In the genomic region with DNA sequence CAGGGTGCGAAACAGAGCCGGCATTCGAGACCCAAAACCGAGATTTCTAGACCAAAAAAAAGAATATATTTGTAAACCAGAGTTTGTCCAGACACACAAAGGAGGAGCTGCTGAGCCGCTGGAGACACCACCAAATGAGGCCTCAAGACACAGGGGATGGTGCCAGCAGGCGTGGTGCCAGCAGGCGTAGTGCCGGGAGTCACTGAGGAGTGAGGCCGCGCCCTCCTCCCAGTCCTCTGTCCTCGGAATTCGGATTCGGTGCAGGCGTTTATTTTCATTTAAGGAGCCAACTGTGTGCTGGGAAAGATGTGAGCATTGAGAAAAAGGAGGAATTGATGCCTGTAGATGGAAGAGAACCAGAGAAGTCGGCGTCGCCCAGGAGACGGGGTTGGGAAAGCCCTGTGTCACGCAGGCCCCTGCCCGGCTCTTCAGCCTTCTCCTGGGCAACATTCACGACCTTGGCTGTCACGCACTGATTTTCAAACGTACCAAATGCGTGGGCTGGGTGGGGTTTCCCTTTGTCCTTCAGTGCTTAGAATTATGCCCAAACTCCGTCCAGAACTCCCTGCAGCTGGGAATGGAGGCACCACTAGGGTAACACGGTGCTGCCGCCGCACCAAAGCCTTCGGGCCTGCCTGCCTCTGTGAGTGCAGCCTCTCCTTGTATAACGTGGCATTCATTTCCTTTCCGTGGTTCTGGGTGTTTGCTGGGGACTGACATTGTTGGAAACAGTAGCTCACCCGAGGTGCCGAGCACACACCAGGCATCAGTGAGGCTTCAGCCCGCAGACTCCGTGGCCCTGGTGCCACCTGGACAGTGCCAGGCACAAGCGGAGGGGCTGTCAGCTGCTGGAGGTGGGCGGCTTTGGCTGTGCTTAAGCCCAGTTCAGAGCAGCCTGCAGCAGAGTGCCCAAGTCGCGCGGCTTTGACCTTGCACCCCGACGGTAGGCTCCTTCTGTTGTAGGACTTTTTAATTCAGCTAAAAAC, we compare ENCODE assay signal across 12 cellular contexts. TPM values are rescaled to one million over a fixed set of nuclear protein-coding genes. Genes with fewer than 3 reads are reported as not detected.
DNase-seq lines count a peak whose midpoint lies in the region; ATAC-seq and TF ChIP-seq lines count a peak whose summit lies in the region.
"Had no signal": no experiment of that assay in that cellular context is flagged by ENCODE, and none has a peak within 500 bp of the region (broad histone marks: within the 10 kb centered on the region; RNA-seq: fewer than 3 reads in every experiment).

No MANE protein-coding gene starts in this region.

- H3K27ac ChIP-seq in GM23338 (ENCODE audit: low read depth): no peak overlapping the region
- H3K27ac ChIP-seq: epithelial cell of prostate had no signal

- H3K27me3 ChIP-seq in GM23338 (ENCODE audit: insufficient read depth): no peaks in the 10 kb centered on the region

- no peak for TF ChIP-seq CTCF in AG04449 (IDR thresholded peaks at IDR 0.05; ENCODE audit: insufficient read depth, low read length, missing control alignments)
- TF ChIP-seq CTCF in foreskin fibroblast (IDR thresholded peaks at IDR 0.05; ENCODE audit: low read depth, low read length): peak; percentile 8
- no peak for TF ChIP-seq CTCF in omental fat pad (IDR thresholded peaks at IDR 0.05)
- TF ChIP-seq CTCF in GM23338 (conservative IDR thresholded peaks at IDR 0.05; ENCODE audit: low read depth in 2 of 2): no peak

- no peaks in the 10 kb centered on the region; the same call in 2 of the 3 replicates for H3K9me3 Mint-ChIP-seq in GM23338

- POLR2A ChIA-PET in AG04449 (lab: Yijun Ruan, JAX): no interaction called here

- H3K27ac Mint-ChIP-seq in GM23338: no peak overlapping the region

- CTCF ChIA-PET in AG04449 (lab: Yijun Ruan, JAX): interaction anchor here (0.8 to 1.5 kb wide), 3 partner anchors 8 to 24 kb away, joined by 3 to 4 read pairs (median 3); no protein-coding TSS in a partner anchor

- H3F3A ChIP-seq in GM23338 (replicated peaks; ENCODE audit: low read depth): no peaks in the 10 kb centered on the region

- no peaks in the 10 kb centered on the region for H3K79me2 ChIP-seq in GM23338 (replicated peaks; ENCODE audit: insufficient read depth)

- DNase-seq in AG04449 (ENCODE audit: low read depth, low spot score) (peak; percentile 4), NCI-H446 treated with DMSO at 0.1 percent for 48 hours (lab: John Stamatoyannopoulos, UW) (peak; percentile 81), foreskin fibroblast (peak; percentile 71 to 93), omental fat pad (ENCODE audit: low spot score) (peak; percentile 73), GM23338 (ENCODE audit: low spot score) (no peak), NCI-H1436 (lab: John Stamatoyannopoulos, UW) (no peak), T1000 (lab: John Stamatoyannopoulos, UW) (no peak)
- DNase-seq: DND-41, GOT3, NCI-H2081 had no signal

- peaks cover 9% of the 10 kb centered on the region for H3K4me1 Mint-ChIP-seq in GM23338

- peaks cover 18% of the 10 kb centered on the region for H3K36me3 Mint-ChIP-seq in GM23338 (ENCODE audit: low read depth)

- no peak overlapping the region for H3K4me3 Mint-ChIP-seq in GM23338

- peak; percentile 65 for ATAC-seq in omental fat pad (ENCODE audit: low FRiP score)
- ATAC-seq in HG02678 (IDR thresholded peaks at IDR 0.05; ENCODE audit: unreplicated experiment): no peak
- ATAC-seq in GM23338: no peak

- H2AFZ ChIP-seq in GM23338: no peak overlapping the region

- H3K27me3 Mint-ChIP-seq in GM23338 (ENCODE audit: insufficient read depth, low read depth, poor library complexity): peaks cover 16% of the 10 kb centered on the region

- H3K4me2 ChIP-seq in GM23338: no peak overlapping the region

- no peaks in the 10 kb centered on the region for H3K9me2 ChIP-seq in GM23338 (ENCODE audit: insufficient read depth)

- peaks cover 3% of the 10 kb centered on the region; the same call in 1 of the 2 replicates for H3K36me3 ChIP-seq in GM23338 (ENCODE audit: insufficient read depth)

- H4K20me1 ChIP-seq in GM23338 (replicated peaks; ENCODE audit: insufficient read depth): peaks cover 4% of the 10 kb centered on the region; the same call in 1 of the 2 replicates

- H3K4me3 ChIP-seq in AG04449 (ENCODE audit: low read depth, low read length) (no peak overlapping the region), foreskin fibroblast (ENCODE audit: low read depth in 1 of 2, low read length in 2 of 2) (no peak overlapping the region), GM23338 (no peak overlapping the region)

- H3K4me1 ChIP-seq in GM23338 (ENCODE audit: insufficient read depth): no peaks in the 10 kb centered on the region

TF ChIP-seq in GM23338, 12 proteins besides CTCF, POLR2A, EP300 and RAD21 (continues in another document):
- TF ChIP-seq JUNB (IDR thresholded peaks at IDR 0.05; ENCODE audit: unreplicated experiment) (no peak), EZH2phosphoT487 (IDR thresholded peaks at IDR 0.05; ENCODE audit: unreplicated experiment) (no peak), CREB1 (CRISPR knock-in tag; IDR thresholded peaks at IDR 0.05; ENCODE audit: low read depth) (no peak)
- TF ChIP-seq, protein P1, sequence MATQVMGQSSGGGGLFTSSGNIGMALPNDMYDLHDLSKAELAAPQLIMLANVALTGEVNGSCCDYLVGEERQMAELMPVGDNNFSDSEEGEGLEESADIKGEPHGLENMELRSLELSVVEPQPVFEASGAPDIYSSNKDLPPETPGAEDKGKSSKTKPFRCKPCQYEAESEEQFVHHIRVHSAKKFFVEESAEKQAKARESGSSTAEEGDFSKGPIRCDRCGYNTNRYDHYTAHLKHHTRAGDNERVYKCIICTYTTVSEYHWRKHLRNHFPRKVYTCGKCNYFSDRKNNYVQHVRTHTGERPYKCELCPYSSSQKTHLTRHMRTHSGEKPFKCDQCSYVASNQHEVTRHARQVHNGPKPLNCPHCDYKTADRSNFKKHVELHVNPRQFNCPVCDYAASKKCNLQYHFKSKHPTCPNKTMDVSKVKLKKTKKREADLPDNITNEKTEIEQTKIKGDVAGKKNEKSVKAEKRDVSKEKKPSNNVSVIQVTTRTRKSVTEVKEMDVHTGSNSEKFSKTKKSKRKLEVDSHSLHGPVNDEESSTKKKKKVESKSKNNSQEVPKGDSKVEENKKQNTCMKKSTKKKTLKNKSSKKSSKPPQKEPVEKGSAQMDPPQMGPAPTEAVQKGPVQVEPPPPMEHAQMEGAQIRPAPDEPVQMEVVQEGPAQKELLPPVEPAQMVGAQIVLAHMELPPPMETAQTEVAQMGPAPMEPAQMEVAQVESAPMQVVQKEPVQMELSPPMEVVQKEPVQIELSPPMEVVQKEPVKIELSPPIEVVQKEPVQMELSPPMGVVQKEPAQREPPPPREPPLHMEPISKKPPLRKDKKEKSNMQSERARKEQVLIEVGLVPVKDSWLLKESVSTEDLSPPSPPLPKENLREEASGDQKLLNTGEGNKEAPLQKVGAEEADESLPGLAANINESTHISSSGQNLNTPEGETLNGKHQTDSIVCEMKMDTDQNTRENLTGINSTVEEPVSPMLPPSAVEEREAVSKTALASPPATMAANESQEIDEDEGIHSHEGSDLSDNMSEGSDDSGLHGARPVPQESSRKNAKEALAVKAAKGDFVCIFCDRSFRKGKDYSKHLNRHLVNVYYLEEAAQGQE (IDR thresholded peaks at IDR 0.05; ENCODE audit: unreplicated experiment): no peak

RNA-seq across cellular contexts. Expression of a gene that starts 49.0 kb away (rescaled TPM):
- 10 to 100 TPM; 13.5 to 23.2 (median 16.8) TPM for total RNA-seq in omental fat pad
- 8.2 and 12.3 TPM in 2 replicates for total RNA-seq in GM23338 (2014; rRNA removed; shearing (Covaris generic))
- 13.2 and 14.0 TPM in 2 replicates for polyA plus RNA-seq in GM23338 (2016; fragmentation: Nextera tagmentation; extraction: Ambion mirVana)

Comparison
In these comparisons a context has a peak if more than half of its experiments do, and no peak if none do; other contexts are left out.
1. DNase-seq: peak in AG04449 (single experiment), NCI-H446 treated with DMSO at 0.1 percent for 48 hours (single experiment), foreskin fibroblast (2 of 2) and omental fat pad (single experiment); none in GM23338 (single experiment), NCI-H1436 (single experiment) and T1000 (single experiment).